ENCODE assay signal across 15 cellular contexts in the genomic region with DNA sequence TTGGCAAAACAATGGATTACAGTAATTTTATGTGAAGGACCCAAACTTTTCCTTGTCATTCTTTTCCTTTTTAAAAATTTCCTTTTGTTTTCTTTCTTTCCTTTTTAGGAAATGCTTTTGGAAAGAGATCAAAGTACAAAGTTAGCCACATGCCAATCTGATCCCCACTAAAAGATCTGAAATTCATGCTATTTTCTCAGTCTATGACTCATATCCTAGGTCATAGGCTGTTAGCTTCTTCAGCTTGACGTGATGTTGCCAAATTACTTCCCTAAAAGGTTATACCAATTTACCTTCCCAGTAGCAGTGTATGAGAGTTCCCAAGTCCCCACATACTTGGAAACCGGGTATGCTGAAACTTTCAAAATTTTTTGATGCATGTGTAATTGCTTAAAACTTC.
DNase-seq lines count a peak whose midpoint lies in the region; ATAC-seq, FAIRE-seq and TF ChIP-seq lines count a peak whose summit lies in the region.
"Had no signal": no experiment of that assay in that cellular context is flagged by ENCODE, and none has a peak within 500 bp of the region (broad histone marks: within the 10 kb centered on the region; RNA-seq: fewer than 3 reads in every experiment).

No MANE protein-coding gene starts in this region.

- no peaks in the 10 kb centered on the region for H3K4me1 ChIP-seq in endothelial cell of umbilical vein (ENCODE audit: control insufficient read depth, extremely low read depth, insufficient read depth, low read length)
- H3K4me1 ChIP-seq in esophagus squamous epithelium, result no peaks in the 10 kb centered on the region
- no peaks in the 10 kb centered on the region for H3K4me1 ChIP-seq in thyroid gland

- TF ChIP-seq POLR2A in endothelial cell of umbilical vein (IDR thresholded peaks at IDR 0.05; ENCODE audit: low read depth, low read length) (no peak), esophagus squamous epithelium (IDR thresholded peaks at IDR 0.05) (no peak), thyroid gland (IDR thresholded peaks at IDR 0.05) (no peak)

- H3K9me1 ChIP-seq in endothelial cell of umbilical vein (replicated peaks; ENCODE audit: control insufficient read depth, extremely low read depth, insufficient read depth, low read length), result no peaks in the 10 kb centered on the region

- H3K4me3 ChIP-seq in endothelial cell of umbilical vein (replicated peaks in 1 of 3; ENCODE audit: insufficient read depth in 1 of 3, low read depth in 1 of 3, low read length in 3 of 3) (no peak overlapping the region), skeletal muscle cell (ENCODE audit: low read depth, low read length) (no peak overlapping the region), esophagus squamous epithelium (no peak overlapping the region), thyroid gland (replicated peaks in 1 of 3) (no peak overlapping the region)

- H3K36me3 Mint-ChIP-seq in activated T-cell treated with anti-CD3 and anti-CD28 coated beads, Interleukin-2, amount 50 U/mL, for 72 hours (ENCODE audit: insufficient read depth in 2 of 2), result no peaks in the 10 kb centered on the region
- H3K36me3 Mint-ChIP-seq: naive thymus-derived CD4-positive, alpha-beta T cell had no signal

- H3K4me3 Mint-ChIP-seq in activated T-cell treated with anti-CD3 and anti-CD28 coated beads, Interleukin-2, amount 50 U/mL, for 72 hours, result no peak overlapping the region
- H3K4me3 Mint-ChIP-seq: activated CD4-positive, alpha-beta T cell treated with anti-CD3 and anti-CD28 coated beads, Interleukin-2, amount 10 ng/mL, durations not matched to agents 24 days and 14 days; central memory CD8-positive, alpha-beta T cell; naive thymus-derived CD4-positive, alpha-beta T cell had no signal

- H3K4me2 ChIP-seq in endothelial cell of umbilical vein (ENCODE audit: insufficient read depth, low read length), result no peak overlapping the region

- dilution Hi-C loops in endothelial cell of umbilical vein (cut with MboI; ENCODE audit: extremely low pct_ligation_motif_present, low sequenced_read_pairs), result no loop called here

- H3K36me3 ChIP-seq in endothelial cell of umbilical vein (ENCODE audit: control insufficient read depth in 2 of 2, extremely low read depth in 1 of 2, insufficient read depth in 2 of 2, low read length in 2 of 2) (no peaks in the 10 kb centered on the region), esophagus squamous epithelium (no peaks in the 10 kb centered on the region), thyroid gland (no peaks in the 10 kb centered on the region)

- BruUV-seq in endothelial cell of umbilical vein (replicated peaks; lab: Mats Ljungman, UMichigan), result no TSS peak

- FAIRE-seq in endothelial cell of umbilical vein (lab: Jason Lieb, UNC), result no peak
- FAIRE-seq: GM19239, keratinocyte had no signal

- no peaks in the 10 kb centered on the region for H3K4me1 Mint-ChIP-seq in activated T-cell treated with anti-CD3 and anti-CD28 coated beads, Interleukin-2, amount 50 U/mL, for 72 hours (ENCODE audit: low read depth)
- H3K4me1 Mint-ChIP-seq: activated CD4-positive, alpha-beta T cell treated with anti-CD3 and anti-CD28 coated beads, Interleukin-2, amount 10 ng/mL, durations not matched to agents 24 days and 14 days; central memory CD8-positive, alpha-beta T cell; naive thymus-derived CD4-positive, alpha-beta T cell had no signal

- CTCF ChIA-PET in endothelial cell of umbilical vein (lab: Charles Lee), result no interaction called here

- TF ChIP-seq CTCF in endothelial cell of umbilical vein (IDR thresholded peaks at IDR 0.05; ENCODE audit: extremely low read depth in 1 of 2, insufficient read depth in 1 of 2, low read depth in 1 of 2, low read length in 2 of 2) (no peak), esophagus squamous epithelium (IDR thresholded peaks at IDR 0.05) (no peak), thyroid gland (IDR thresholded peaks at IDR 0.05) (no peak)

- no peaks in the 10 kb centered on the region for H3K9me3 Mint-ChIP-seq in activated T-cell treated with anti-CD3 and anti-CD28 coated beads, Interleukin-2, amount 50 U/mL, for 72 hours
- H3K9me3 Mint-ChIP-seq: activated CD4-positive, alpha-beta T cell treated with anti-CD3 and anti-CD28 coated beads, Interleukin-2, amount 10 ng/mL, durations not matched to agents 24 days and 14 days; activated T-helper 2 cell treated with anti-CD3 and anti-CD28 coated beads, Interferon-gamma antibody, Interleukin-2, Interleukin-4, amounts not matched to agents 10 μg/mL and 5 μg/mL and 100 μg/mL, durations not matched to agents 14 hours and 24 hours and 36 hours; central memory CD8-positive, alpha-beta T cell had no signal

- POLR2A ChIA-PET in endothelial cell of umbilical vein (lab: Charles Lee), result no interaction called here

- H3K9me3 ChIP-seq in endothelial cell of umbilical vein (replicated peaks; ENCODE audit: control insufficient read depth, insufficient read depth, low read length), result no peaks in the 10 kb centered on the region
- no peaks in the 10 kb centered on the region for H3K9me3 ChIP-seq in esophagus squamous epithelium
- H3K9me3 ChIP-seq in thyroid gland, result no peaks in the 10 kb centered on the region

- no peak overlapping the region for H3K27ac ChIP-seq in endothelial cell of umbilical vein (ENCODE audit: insufficient read depth, low read depth, low read length)
- H3K27ac ChIP-seq in esophagus squamous epithelium, result no peak overlapping the region
- no peak overlapping the region for H3K27ac ChIP-seq in thyroid gland

- no peak overlapping the region for H3K27ac Mint-ChIP-seq in activated T-cell treated with anti-CD3 and anti-CD28 coated beads, Interleukin-2, amount 50 U/mL, for 72 hours
- H3K27ac Mint-ChIP-seq: activated CD4-positive, alpha-beta T cell treated with anti-CD3 and anti-CD28 coated beads, Interleukin-2, amount 10 ng/mL, durations not matched to agents 24 days and 14 days; activated T-helper 2 cell treated with anti-CD3 and anti-CD28 coated beads, Interferon-gamma antibody, Interleukin-2, Interleukin-4, amounts not matched to agents 10 μg/mL and 5 μg/mL and 100 μg/mL, durations not matched to agents 14 hours and 24 hours and 36 hours; naive thymus-derived CD4-positive, alpha-beta T cell had no signal

- DNase-seq in GM03348 (ENCODE audit: low spot score) (peak; percentile 68), NCI-H446 treated with DMSO at 0.1 percent for 48 hours (lab: John Stamatoyannopoulos, UW) (peak; percentile 71), endothelial cell of umbilical vein (ENCODE audit: low read depth, low spot score) (peak; percentile 4), skeletal muscle cell (ENCODE audit: low read depth) (peak; percentile 79), esophagus squamous epithelium (lab: John Stamatoyannopoulos, UW) (no peak), thyroid gland (no peak)
- DNase-seq in activated T-cell treated with anti-CD3 and anti-CD28 coated beads, Interleukin-2, amount 50 U/mL, for 72 hours, result no peak
- DNase-seq: activated CD4-positive, alpha-beta T cell treated with anti-CD3 and anti-CD28 coated beads, Interleukin-2, amount 10 ng/mL, durations not matched to agents 24 days and 14 days; H7; naive thymus-derived CD4-positive, alpha-beta T cell; NCI-H1694 had no signal

- H2AFZ ChIP-seq in endothelial cell of umbilical vein (ENCODE audit: low read depth, low read length), result no peak overlapping the region

- H4K20me1 ChIP-seq in endothelial cell of umbilical vein (replicated peaks; ENCODE audit: control insufficient read depth, extremely low read depth, insufficient read depth, low read length), result no peaks in the 10 kb centered on the region

- no peak for ATAC-seq in activated T-cell treated with anti-CD3 and anti-CD28 coated beads, Interleukin-2, amount 50 U/mL, for 72 hours (replicated peaks in 1 of 2)
- ATAC-seq: naive thymus-derived CD4-positive, alpha-beta T cell had no signal

- H3K27me3 Mint-ChIP-seq in activated T-cell treated with anti-CD3 and anti-CD28 coated beads, Interleukin-2, amount 50 U/mL, for 72 hours (ENCODE audit: low read depth), result no peaks in the 10 kb centered on the region
- H3K27me3 Mint-ChIP-seq: central memory CD8-positive, alpha-beta T cell had no signal

- intact Hi-C loops in endothelial cell of umbilical vein (cut with micrococcal nuclease), result no loop called here
- intact Hi-C loops in esophagus squamous epithelium (cut with DNase I), result no loop called here
- intact Hi-C loops in thyroid gland (cut with DNase I), result no loop called here

- 20 to 23% methylated on average over 2 of the region's 2 CpGs for WGBS in esophagus squamous epithelium, 2 donors
- WGBS in thyroid gland, 2 donors, result 46 to 63% methylated on average over 2 of the region's 2 CpGs

- no peaks in the 10 kb centered on the region for H3K79me2 ChIP-seq in endothelial cell of umbilical vein (ENCODE audit: control insufficient read depth, insufficient read depth, low read length)

- H3K27me3 ChIP-seq in endothelial cell of umbilical vein (ENCODE audit: control insufficient read depth in 2 of 2, insufficient read depth in 2 of 2, low read length in 2 of 2), result no peaks in the 10 kb centered on the region
- no peaks in the 10 kb centered on the region for H3K27me3 ChIP-seq in esophagus squamous epithelium
- H3K27me3 ChIP-seq in thyroid gland, result no peaks in the 10 kb centered on the region

- H3K9ac ChIP-seq in endothelial cell of umbilical vein (replicated peaks; ENCODE audit: extremely low read depth, insufficient read depth, low read length), result no peak overlapping the region

TF ChIP-seq in endothelial cell of umbilical vein, 7 proteins besides CTCF, POLR2A, EP300 and RAD21:
- peak; percentile 6 for TF ChIP-seq JUN (IDR thresholded peaks at IDR 0.05; ENCODE audit: borderline replicate concordance, insufficient read depth, insufficient read length, low read depth)
- no peak for TF ChIP-seq MAX (IDR thresholded peaks at IDR 0.05; ENCODE audit: insufficient read depth, insufficient read length)

Comparison
In these comparisons a context has a peak if more than half of its experiments do, and no peak if none do; other contexts are left out.
1. DNase-seq: peak in GM03348 (single experiment), NCI-H446 treated with DMSO at 0.1 percent for 48 hours (single experiment), endothelial cell of umbilical vein (single experiment) and skeletal muscle cell (single experiment); none in esophagus squamous epithelium (single experiment), activated T-cell treated with anti-CD3 and anti-CD28 coated beads, Interleukin-2, amount 50 U/mL, for 72 hours (0 of 2) and thyroid gland (0 of 2).